ENCODE assay signal across 8 cellular contexts in the genomic region with DNA sequence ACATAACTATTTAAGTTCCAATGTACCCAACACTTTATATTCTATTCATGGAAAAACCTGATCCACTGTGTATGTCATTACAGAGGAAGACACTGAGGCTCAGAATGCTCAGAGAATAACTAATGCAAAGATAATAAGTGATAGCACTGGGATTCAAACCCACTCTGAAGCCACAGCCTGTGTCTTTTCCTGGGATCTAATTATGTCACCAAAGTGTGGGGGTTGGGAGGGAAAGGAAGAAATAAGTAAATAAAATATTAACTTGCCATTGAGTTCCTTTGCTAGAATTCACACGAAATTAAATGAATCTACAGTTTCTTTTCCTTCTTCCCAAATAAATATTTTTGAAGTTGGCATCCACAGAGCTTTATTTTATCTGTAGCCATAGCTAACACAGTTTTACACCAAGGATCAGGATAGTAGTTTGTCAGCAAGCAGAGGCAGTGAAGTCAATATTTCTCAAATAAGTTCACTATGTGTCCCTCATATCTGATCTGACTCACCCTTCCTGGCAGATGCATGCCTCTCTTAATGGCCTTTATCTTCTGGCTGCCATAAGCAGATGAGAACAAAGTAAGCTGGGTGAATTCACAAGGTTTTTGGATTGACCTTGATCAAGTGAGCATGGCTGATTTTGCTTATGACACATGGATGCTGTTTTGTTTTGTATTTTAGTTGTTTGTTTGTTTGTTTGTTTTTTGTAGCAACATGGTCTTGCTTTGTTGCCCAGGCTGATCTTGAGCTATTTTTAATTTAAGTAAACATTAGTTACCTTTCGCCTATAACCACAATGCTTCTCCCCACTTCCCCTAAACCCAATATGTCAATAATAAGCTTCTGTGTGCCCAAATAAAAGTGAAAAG. TPM values are rescaled to one million over a fixed set of nuclear protein-coding genes. Genes with fewer than 3 reads are reported as not detected.
DNase-seq lines count a peak whose midpoint lies in the region; ATAC-seq and TF ChIP-seq lines count a peak whose summit lies in the region.

No MANE protein-coding gene starts in this region.

- DNase-seq in ACHN = peak; percentile 72
- peak; percentile 2 for DNase-seq in astrocyte of the cerebellum (ENCODE audit: low read depth)
- DNase-seq in activated T-helper 2 cell treated with anti-CD3 and anti-CD28 coated beads, Interferon-gamma antibody, Interleukin-2, Interleukin-4, amounts not matched to agents 10 μg/mL and 5 μg/mL and 100 μg/mL, durations not matched to agents 14 hours and 24 hours and 36 hours (ENCODE audit: low spot score) = no peak
- DNase-seq in activated naive CD4-positive, alpha-beta T cell treated with anti-CD3 and anti-CD28 coated beads, Interleukin-2, amount 50 U/mL, for 72 hours (ENCODE audit: low spot score in 2 of 2) = no peak
- no peak for DNase-seq in NCI-H2081 treated with DMSO at 0.1 percent for 48 hours (lab: John Stamatoyannopoulos, UW)
- DNase-seq in DMS79 treated with DMSO at 0.1 percent for 48 hours (lab: John Stamatoyannopoulos, UW) = no peak

- H3K27me3 Mint-ChIP-seq in activated T-helper 2 cell treated with anti-CD3 and anti-CD28 coated beads, Interferon-gamma antibody, Interleukin-2, Interleukin-4, amounts not matched to agents 10 μg/mL and 5 μg/mL and 100 μg/mL, durations not matched to agents 14 hours and 24 hours and 36 hours (ENCODE audit: low read depth) = peaks cover 42% of the 10 kb centered on the region

- intact Hi-C loops in activated T-helper 2 cell treated with anti-CD3 and anti-CD28 coated beads, Interferon-gamma antibody, Interleukin-2, Interleukin-4, amounts not matched to agents 10 μg/mL and 5 μg/mL and 100 μg/mL, durations not matched to agents 14 hours and 24 hours and 36 hours (cut with micrococcal nuclease) = no loop called here

- peak; percentile 59 for ATAC-seq in GM19324 (IDR thresholded peaks at IDR 0.05; ENCODE audit: low FRiP score, unreplicated experiment)
- peak; percentile 51 for ATAC-seq in HG03280 (IDR thresholded peaks at IDR 0.05; ENCODE audit: unreplicated experiment)
- ATAC-seq in activated naive CD4-positive, alpha-beta T cell treated with anti-CD3 and anti-CD28 coated beads, Interleukin-2, amount 50 U/mL, for 72 hours = no peak

- no peaks in the 10 kb centered on the region for H3K36me3 Mint-ChIP-seq in activated T-helper 2 cell treated with anti-CD3 and anti-CD28 coated beads, Interferon-gamma antibody, Interleukin-2, Interleukin-4, amounts not matched to agents 10 μg/mL and 5 μg/mL and 100 μg/mL, durations not matched to agents 14 hours and 24 hours and 36 hours (ENCODE audit: low read depth)
- H3K36me3 Mint-ChIP-seq in activated naive CD4-positive, alpha-beta T cell treated with anti-CD3 and anti-CD28 coated beads, Interleukin-2, amount 50 U/mL, for 72 hours = peaks cover 4 to 10% of the 10 kb centered on the region in 2 donors

- in situ Hi-C loops in ACHN (cut with HindIII; ENCODE audit: low pct_ligation_motif_present, low pct_unique_long_range_greater_than_20kb, low sequenced_read_pairs) = no loop called here
- in situ Hi-C loops in astrocyte of the cerebellum (cut with HindIII; ENCODE audit: low sequenced_read_pairs) = no loop called here

- peaks cover 4% of the 10 kb centered on the region for H3K9me3 Mint-ChIP-seq in activated T-helper 2 cell treated with anti-CD3 and anti-CD28 coated beads, Interferon-gamma antibody, Interleukin-2, Interleukin-4, amounts not matched to agents 10 μg/mL and 5 μg/mL and 100 μg/mL, durations not matched to agents 14 hours and 24 hours and 36 hours
- H3K9me3 Mint-ChIP-seq in activated naive CD4-positive, alpha-beta T cell treated with anti-CD3 and anti-CD28 coated beads, Interleukin-2, amount 50 U/mL, for 72 hours = peaks cover 0 to 9% of the 10 kb centered on the region in 2 donors

- no peak for TF ChIP-seq CTCF in astrocyte of the cerebellum (IDR thresholded peaks at IDR 0.05; ENCODE audit: low read depth, low read length, missing control alignments)

- H3K4me3 ChIP-seq in astrocyte of the cerebellum (ENCODE audit: low read depth, low read length) = no peak overlapping the region

- H3K4me1 Mint-ChIP-seq in activated T-helper 2 cell treated with anti-CD3 and anti-CD28 coated beads, Interferon-gamma antibody, Interleukin-2, Interleukin-4, amounts not matched to agents 10 μg/mL and 5 μg/mL and 100 μg/mL, durations not matched to agents 14 hours and 24 hours and 36 hours (ENCODE audit: low read depth) = no peaks in the 10 kb centered on the region

- H3K4me3 Mint-ChIP-seq in activated T-helper 2 cell treated with anti-CD3 and anti-CD28 coated beads, Interferon-gamma antibody, Interleukin-2, Interleukin-4, amounts not matched to agents 10 μg/mL and 5 μg/mL and 100 μg/mL, durations not matched to agents 14 hours and 24 hours and 36 hours (ENCODE audit: low read depth) = no peak overlapping the region

- no peak overlapping the region for H3K27ac Mint-ChIP-seq in activated T-helper 2 cell treated with anti-CD3 and anti-CD28 coated beads, Interferon-gamma antibody, Interleukin-2, Interleukin-4, amounts not matched to agents 10 μg/mL and 5 μg/mL and 100 μg/mL, durations not matched to agents 14 hours and 24 hours and 36 hours
- H3K27ac Mint-ChIP-seq in activated naive CD4-positive, alpha-beta T cell treated with anti-CD3 and anti-CD28 coated beads, Interleukin-2, amount 50 U/mL, for 72 hours = no peak overlapping the region

RNA-seq across cellular contexts. Expression of a gene that starts 6.3 kb away (rescaled TPM):
- 0.67 and 0.82 TPM in 2 replicates for total RNA-seq in activated T-helper 2 cell treated with anti-CD3 and anti-CD28 coated beads, Interferon-gamma antibody, Interleukin-2, Interleukin-4, amounts not matched to agents 10 μg/mL and 5 μg/mL and 100 μg/mL, durations not matched to agents 14 hours and 24 hours and 36 hours
- under 1 TPM; 0.23 to 0.53 TPM for total RNA-seq in activated naive CD4-positive, alpha-beta T cell treated with anti-CD3 and anti-CD28 coated beads, Interleukin-2, amount 50 U/mL, for 72 hours

Comparison
In these comparisons a context has a peak if more than half of its experiments do, and no peak if none do; other contexts are left out.
1. DNase-seq: peak in ACHN (single experiment) and astrocyte of the cerebellum (single experiment); none in activated T-helper 2 cell treated with anti-CD3 and anti-CD28 coated beads, Interferon-gamma antibody, Interleukin-2, Interleukin-4, amounts not matched to agents 10 μg/mL and 5 μg/mL and 100 μg/mL, durations not matched to agents 14 hours and 24 hours and 36 hours (single experiment), activated naive CD4-positive, alpha-beta T cell treated with anti-CD3 and anti-CD28 coated beads, Interleukin-2, amount 50 U/mL, for 72 hours (0 of 2), NCI-H2081 treated with DMSO at 0.1 percent for 48 hours (single experiment) and DMS79 treated with DMSO at 0.1 percent for 48 hours (single experiment).
2. ATAC-seq: peak in GM19324 (single experiment) and HG03280 (single experiment); none in activated naive CD4-positive, alpha-beta T cell treated with anti-CD3 and anti-CD28 coated beads, Interleukin-2, amount 50 U/mL, for 72 hours (0 of 2).